ENCODE assay signal across 20 cellular contexts in the genomic region with DNA sequence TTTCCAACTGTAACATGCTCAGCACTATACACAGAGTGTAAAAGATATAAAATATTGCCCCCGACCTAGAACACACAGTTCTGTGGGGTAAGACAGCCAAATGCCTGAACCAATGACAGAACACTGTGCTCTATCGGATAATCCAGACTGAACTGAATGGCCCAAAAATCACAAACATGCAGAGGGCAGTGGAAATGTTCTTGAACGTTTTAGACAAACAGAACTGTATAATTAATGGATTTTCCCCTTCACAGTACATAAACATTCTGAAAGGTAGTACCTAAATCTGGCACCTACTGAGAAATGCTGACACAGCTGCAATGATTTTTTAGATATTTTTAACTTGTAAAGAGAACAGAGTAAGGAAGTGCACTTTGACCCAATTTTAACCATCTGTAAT. TPM values are rescaled to one million over a fixed set of nuclear protein-coding genes. Genes with fewer than 3 reads are reported as not detected.
DNase-seq lines count a peak whose midpoint lies in the region; ATAC-seq, FAIRE-seq and TF ChIP-seq lines count a peak whose summit lies in the region.
"Had no signal": no experiment of that assay in that cellular context is flagged by ENCODE, and none has a peak within 500 bp of the region (broad histone marks: within the 10 kb centered on the region; RNA-seq: fewer than 3 reads in every experiment).

No MANE protein-coding gene starts in this region.

- TF ChIP-seq EP300 in HepG2 (IDR thresholded peaks at IDR 0.05; ENCODE audit: low read depth in 2 of 2, low read length in 2 of 2) (no peak), HepG2 (CRISPR knock-in tag; IDR thresholded peaks at IDR 0.05; ENCODE audit: borderline replicate concordance) (no peak), sigmoid colon (IDR thresholded peaks at IDR 0.05) (no peak)

- CTCF ChIA-PET in HEK293 (lab: Yijun Ruan, JAX) (no interaction called here), HepG2 (lab: Yijun Ruan, JAX; ENCODE audit: low intra/inter-chr PET ratio, low total read pairs) (no interaction called here)

- peaks cover 26% of the 10 kb centered on the region for H3K4me1 ChIP-seq in HEK293 (ENCODE audit: control insufficient read depth, insufficient read depth, low read length)
- H3K4me1 ChIP-seq in HepG2 (ENCODE audit: insufficient read depth, low read length): peaks cover 40% of the 10 kb centered on the region
- peaks cover 0 to 76% (median 52%) of the 10 kb centered on the region in 4 donors for H3K4me1 ChIP-seq in sigmoid colon

- no peak for TF ChIP-seq RAD21 in HepG2 (CRISPR knock-in tag; IDR thresholded peaks at IDR 0.05)

- H2AFZ ChIP-seq in HepG2 (ENCODE audit: low read length): no peak overlapping the region

- POLR2A ChIA-PET in HEK293 (lab: Yijun Ruan, JAX): no interaction called here
- POLR2A ChIA-PET in HepG2 (lab: Yijun Ruan, JAX): no interaction called here
- POLR2A ChIA-PET in naive thymus-derived CD8-positive, alpha-beta T cell (lab: Charles Lee): no interaction called here

- H3K79me2 ChIP-seq in HepG2 (ENCODE audit: insufficient read depth, low read length): peaks cover 80% of the 10 kb centered on the region

- H3K9me3 ChIP-seq in HEK293 (ENCODE audit: control insufficient read depth, insufficient read depth, low read depth, low read length) (no peaks in the 10 kb centered on the region), SK-N-MC (ENCODE audit: low read depth, low read length) (no peaks in the 10 kb centered on the region), HepG2 (ENCODE audit: low read length) (no peaks in the 10 kb centered on the region), sigmoid colon (no peaks in the 10 kb centered on the region)

- no peak for DNase-seq in SK-N-MC (ENCODE audit: low read depth, low spot score)
- no peak for DNase-seq in HepG2 (ENCODE audit: low spot score)
- DNase-seq in sigmoid colon: no peak
- DNase-seq in G401 (ENCODE audit: low spot score): no peak
- DNase-seq in RCC 7860 (ENCODE audit: low spot score): no peak
- DNase-seq in naive thymus-derived CD8-positive, alpha-beta T cell: no peak
- DNase-seq: activated CD4-positive, CD25-positive, alpha-beta regulatory T cell treated with anti-CD3 and anti-CD28 coated beads, Interleukin-2, amount 50 U/mL, for 72 hours; activated effector memory CD4-positive, alpha-beta T cell treated with anti-CD3 and anti-CD28 coated beads, Interleukin-2, amount 50 U/mL, for 16 hours; amniotic stem cell; effector memory CD8-positive, alpha-beta T cell; GDM1; islet precursor cell; NCI-H226; T1000 had no signal

- H3K4me3 ChIP-seq in HEK293 (ENCODE audit: low read depth, low read length) (no peak overlapping the region), SK-N-MC (peak overlapping the region; percentile 69), HepG2 (replicated peaks in 1 of 3; ENCODE audit: insufficient read depth in 1 of 3, low read depth in 2 of 3, low read length in 3 of 3) (no peak overlapping the region), sigmoid colon (no peak overlapping the region)
- H3K4me3 ChIP-seq: skin epidermis had no signal

- H3K9me3 Mint-ChIP-seq in naive thymus-derived CD8-positive, alpha-beta T cell: no peaks in the 10 kb centered on the region

- H3K27ac ChIP-seq in HEK293 (ENCODE audit: extremely low read depth, low read depth, low read length): no peak overlapping the region
- no peak overlapping the region for H3K27ac ChIP-seq in SK-N-MC
- H3K27ac ChIP-seq in HepG2 (ENCODE audit: extremely low read length, insufficient read depth, low read length): no peak overlapping the region
- peak overlapping the region; percentile 25 to 75 (median 68) for H3K27ac ChIP-seq in sigmoid colon

- H3K27me3 ChIP-seq in HepG2 (ENCODE audit: control insufficient read depth in 1 of 2, insufficient read depth in 2 of 2, low read length in 2 of 2) (no peaks in the 10 kb centered on the region; a peak in 1 of 5 replicates), sigmoid colon (no peaks in the 10 kb centered on the region)

- no peaks in the 10 kb centered on the region for H3K36me3 Mint-ChIP-seq in naive thymus-derived CD8-positive, alpha-beta T cell

- H3K4me1 Mint-ChIP-seq in naive thymus-derived CD8-positive, alpha-beta T cell: peaks cover 5 to 10% (median 8%) of the 10 kb centered on the region in 4 donors

- no TSS peak for BruUV-seq in HepG2 (replicated peaks; lab: Mats Ljungman, UMichigan)

- no peak overlapping the region for H3K4me3 Mint-ChIP-seq in naive thymus-derived CD8-positive, alpha-beta T cell
- H3K4me3 Mint-ChIP-seq: effector memory CD8-positive, alpha-beta T cell had no signal

- 71% methylated on average over 3 of the region's 3 CpGs for WGBS in HepG2 (ENCODE audit: low lambda C conversion rate)
- WGBS in sigmoid colon, 2 donors: 37 to 54% methylated on average over 3 of the region's 3 CpGs

- FAIRE-seq in HepG2 (lab: Jason Lieb, UNC): no peak
- FAIRE-seq in RCC 7860 (lab: Jason Lieb, UNC): no peak
- FAIRE-seq: D721Med, GM12892, H54 had no signal

- in situ Hi-C loops in HepG2 (cut with HindIII; ENCODE audit: extremely low pct_ligation_motif_present, low pct_unique_long_range_greater_than_20kb): no loop called here
- in situ Hi-C loops in G401 (cut with HindIII; ENCODE audit: low sequenced_read_pairs): no loop called here

- intact Hi-C loops in HepG2 (cut with micrococcal nuclease; ENCODE audit: unreplicated experiment): no loop called here
- intact Hi-C loops in sigmoid colon (cut with DNase I): no loop called here

- no peak overlapping the region for H3K9ac ChIP-seq in SK-N-MC (ENCODE audit: insufficient read length)
- no peak overlapping the region for H3K9ac ChIP-seq in HepG2 (ENCODE audit: insufficient read depth, low read depth, low read length)

- H4K20me1 ChIP-seq in HepG2 (ENCODE audit: insufficient read depth, low read length): peaks cover 32% of the 10 kb centered on the region

- TF ChIP-seq POLR2A in HepG2 (IDR thresholded peaks at IDR 0.05; ENCODE audit: insufficient read depth in 1 of 2, low read depth in 2 of 2, low read length in 2 of 2): no peak
- no peak for TF ChIP-seq POLR2A in sigmoid colon (IDR thresholded peaks at IDR 0.05)

- H3K4me2 ChIP-seq in HepG2 (ENCODE audit: low read depth, low read length): no peak overlapping the region

- ATAC-seq in HepG2 (no peak), SK-N-SH treated with all-trans-retinoic acid at 6 μM for 48 hours (no peak)
- ATAC-seq in naive thymus-derived CD8-positive, alpha-beta T cell: no peak
- ATAC-seq: effector memory CD8-positive, alpha-beta T cell had no signal

- no peak overlapping the region for H3K27ac Mint-ChIP-seq in naive thymus-derived CD8-positive, alpha-beta T cell
- H3K27ac Mint-ChIP-seq: effector memory CD8-positive, alpha-beta T cell had no signal

- H3K36me3 ChIP-seq in HEK293 (ENCODE audit: control insufficient read depth in 2 of 2, insufficient read depth in 1 of 2, low read length in 2 of 2) (no peaks in the 10 kb centered on the region; a peak in 1 of 3 replicates), SK-N-MC (ENCODE audit: insufficient read depth, low read length) (no peaks in the 10 kb centered on the region), HepG2 (replicated peaks in 1 of 2; ENCODE audit: control insufficient read depth in 1 of 2, insufficient read depth in 2 of 2, low read length in 2 of 2) (no peaks in the 10 kb centered on the region; a peak in 1 of 5 replicates), sigmoid colon (no peaks in the 10 kb centered on the region)

- peaks cover 0 to 18% (median 9%) of the 10 kb centered on the region in 5 donors for H3K27me3 Mint-ChIP-seq in naive thymus-derived CD8-positive, alpha-beta T cell

- TF ChIP-seq CTCF in HEK293 (tag by site-specific recombination; IDR thresholded peaks at IDR 0.05): no peak
- no peak for TF ChIP-seq CTCF in HepG2 (CRISPR knock-in tag; IDR thresholded peaks at IDR 0.05)
- TF ChIP-seq CTCF in sigmoid colon (IDR thresholded peaks at IDR 0.05): no peak

TF ChIP-seq in HEK293, 187 proteins besides CTCF, POLR2A, EP300 and RAD21 (continues in another document):
- no peak for TF ChIP-seq ZNF623 (tag by site-specific recombination; IDR thresholded peaks at IDR 0.05)

TF ChIP-seq in HepG2, 621 proteins besides CTCF, POLR2A, EP300 and RAD21 (continues in another document):
- TF ChIP-seq MAFF (IDR thresholded peaks at IDR 0.05; ENCODE audit: low read depth, low read length) (peak; percentile 91), MAFK (conservative IDR thresholded peaks at IDR 0.05 in 1 of 2, IDR thresholded peaks at IDR 0.05 in 1 of 2; ENCODE audit: low read length in 2 of 2) (peak; percentile 85 to 94)

TF ChIP-seq in SK-N-SH treated with all-trans-retinoic acid at 6 μM for 48 hours, 23 proteins besides CTCF, POLR2A, EP300 and RAD21 (continues in another document):
- TF ChIP-seq ZFP30 (CRISPR knock-in tag; IDR thresholded peaks at IDR 0.05): no peak

RNA-seq across cellular contexts. Expression of gene PARD3, which starts 33.4 kb away (rescaled TPM):
- total RNA-seq in HepG2 (2016; rRNA removed; fragmentation: Illumina TruSeq; extraction: Trizol): 60.0 and 67.5 TPM in 2 replicates
- 20.8 and 27.4 TPM in 2 replicates for total RNA-seq in HepG2 (2016; cell fraction: cytosol; rRNA removed; fragmentation: Illumina TruSeq; extraction: Trizol; ENCODE audit: low read depth)
- total RNA-seq in HepG2 (2016; cell fraction: insoluble cytoplasmic fraction; rRNA removed; fragmentation: Illumina TruSeq; extraction: Trizol): 57.8 and 62.9 TPM in 2 replicates
- total RNA-seq in HepG2 (2016; cell fraction: membrane; rRNA removed; fragmentation: Illumina TruSeq; extraction: Trizol): 40.7 and 46.4 TPM in 2 replicates
- total RNA-seq in HepG2 (2016; cell fraction: nucleus; rRNA removed; fragmentation: Illumina TruSeq; extraction: Trizol): 55.2 and 61.4 TPM in 2 replicates
- polyA plus RNA-seq in HepG2 (2011; rRNA removed): 37.5 and 40.9 TPM in 2 replicates
- 27.2 and 36.6 TPM in 2 replicates for polyA plus RNA-seq in HepG2 (2011; cell fraction: cytosol; rRNA removed)
- 20.7 and 21.3 TPM in 2 replicates for polyA plus RNA-seq in HepG2 (2011; cell fraction: nucleus; rRNA removed)
- polyA plus RNA-seq in HepG2 (2012): 42.8 and 43.8 TPM in 2 replicates
- 4.9 and 5.9 TPM in 2 replicates for polyA plus RNA-seq in HepG2 (2016; cell fraction: cytosol; fragmentation: Illumina TruSeq; extraction: Trizol; ENCODE audit: low read depth)
- polyA plus RNA-seq in HepG2 (2016; cell fraction: insoluble cytoplasmic fraction; fragmentation: Illumina TruSeq; extraction: Trizol; ENCODE audit: low read depth): 56.4 and 57.9 TPM in 2 replicates
- 15.4 and 16.9 TPM in 2 replicates for polyA plus RNA-seq in HepG2 (2016; cell fraction: membrane; fragmentation: Illumina TruSeq; extraction: Trizol; ENCODE audit: low read depth)
- polyA plus RNA-seq in HepG2 (2016; cell fraction: nucleus; fragmentation: Illumina TruSeq; extraction: Trizol; ENCODE audit: insufficient read depth, low read depth): 37.3 and 39.6 TPM in 2 replicates
- 26.7 and 51.8 TPM in 2 replicates for polyA minus RNA-seq in HepG2 (2011; rRNA and poly(A)+ RNA removed; ENCODE audit: low replicate concordance)
- 41.1 and 45.4 TPM in 2 replicates for polyA minus RNA-seq in HepG2 (2011; cell fraction: cytosol; rRNA and poly(A)+ RNA removed)
- 106 and 138 TPM in 2 replicates for polyA minus RNA-seq in HepG2 (2011; cell fraction: nucleus; rRNA and poly(A)+ RNA removed)
- total RNA-seq in sigmoid colon: 10 to 100 TPM; 75.9 to 96.4 (median 83.7) TPM
- polyA plus RNA-seq in sigmoid colon: 10 to 100 TPM; 17.5 to 29.4 (median 18.0) TPM
- total RNA-seq in G401 (2014; rRNA removed; shearing (Covaris generic)): 55.1 and 61.9 TPM in 2 replicates
- total RNA-seq in naive thymus-derived CD8-positive, alpha-beta T cell: under 1 TPM; 0.14 to 0.18 TPM
- polyA plus RNA-seq in naive thymus-derived CD8-positive, alpha-beta T cell: under 1 TPM; 0.10 to 0.51 (median 0.40) TPM

Comparison
In these comparisons a context has a peak if more than half of its experiments do, and no peak if none do; other contexts are left out.
1. H3K27ac ChIP-seq: peak in sigmoid colon (4 of 4); none in HEK293 (single experiment), SK-N-MC (single experiment) and HepG2 (single experiment).
2. RNA of gene PARD3, which starts 33.4 kb away (total RNA-seq): 75.9 to 96.4 TPM in sigmoid colon, 55.1 to 61.9 TPM in G401 and 20.8 to 67.5 TPM in HepG2; 0.14 to 0.18 TPM in naive thymus-derived CD8-positive, alpha-beta T cell; every median in the first group is over 10 times any median in the second.